Comparison of ENCODE assay signal across 28 cellular contexts in the genomic region with DNA sequence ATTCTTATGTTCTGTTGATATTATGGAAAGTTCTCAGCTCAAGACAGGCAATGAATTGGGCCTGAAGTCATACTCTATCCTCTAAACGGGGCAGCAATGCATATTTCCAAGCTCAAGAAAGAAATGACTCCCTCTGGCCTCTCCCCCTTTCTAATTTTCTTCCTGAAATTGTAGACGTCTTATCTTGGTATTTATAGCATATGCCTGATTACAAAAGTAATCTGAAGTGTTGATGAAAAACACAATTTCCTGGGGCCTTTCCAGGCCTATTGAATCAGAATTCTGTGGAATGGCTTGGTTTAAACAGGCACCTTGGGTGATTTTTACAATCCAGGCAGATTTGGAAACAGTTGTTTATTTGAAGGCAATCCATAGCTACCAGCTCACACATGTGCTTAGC.
"Had no signal": no experiment of that assay in that cellular context is flagged by ENCODE, and none has a peak within 500 bp of the region (broad histone marks: within the 10 kb centered on the region; RNA-seq: fewer than 3 reads in every experiment).

No MANE protein-coding gene starts in this region.

- H3K27ac Mint-ChIP-seq: activated naive CD4-positive, alpha-beta T cell treated with anti-CD3 and anti-CD28 coated beads, Interleukin-2, amount 50 U/mL, for 72 hours; stimulated activated effector memory CD8-positive, alpha-beta T cell treated with anti-CD3 and anti-CD28 coated beads, Interleukin-12 subunit alpha, Interleukin-12 subunit beta, amount 100 ng/mL, for 72 hours had no signal

- H3K27ac ChIP-seq: brain microvascular endothelial cell, prostate gland, upper lobe of right lung, VCaP had no signal

- H3K36me3 Mint-ChIP-seq: stimulated activated effector memory CD8-positive, alpha-beta T cell treated with anti-CD3 and anti-CD28 coated beads, Interleukin-12 subunit alpha, Interleukin-12 subunit beta, amount 100 ng/mL, for 72 hours had no signal

- DNase-seq: activated CD4-positive, alpha-beta T cell treated with anti-CD3 and anti-CD28 coated beads, Interleukin-2, amount 50 U/mL, for 1 hour; activated CD4-positive, CD25-positive, alpha-beta regulatory T cell treated with anti-CD3 and anti-CD28 coated beads, Interleukin-2, amount 50 U/mL, for 72 hours; activated CD8-positive, alpha-beta memory T cell treated with anti-CD3 and anti-CD28 coated beads, Interleukin-2, amount 50 U/mL, for 48 hours; activated gamma-delta T cell treated with Interleukin-2 at 50 U/mL for 16 hours; activated T-cell treated with anti-CD3 and anti-CD28 coated beads, Interleukin-2, amount 50 U/mL, for 48 hours; amniotic stem cell; brain microvascular endothelial cell; cortex of kidney; erythroblast; hypothalamus; islet precursor cell; left colon; mammary epithelial cell; mucosa of descending colon; naive B cell; right lobe of liver; stimulated activated CD4-positive, alpha-beta T cell treated with anti-CD3 and anti-CD28 coated beads, Interleukin-15, amount 100 ng/mL, for 24 hours; stimulated activated CD4-positive, alpha-beta T cell treated with anti-CD3 and anti-CD28 coated beads, Interleukin-4, amount 100 ng/mL, for 1 hour; SW 1271; T-helper 2 cell; upper lobe of right lung had no signal

- ATAC-seq: activated naive CD4-positive, alpha-beta T cell treated with anti-CD3 and anti-CD28 coated beads, Interleukin-2, amount 50 U/mL, for 72 hours; left colon; mucosa of descending colon; right lobe of liver; stimulated activated effector memory CD8-positive, alpha-beta T cell treated with anti-CD3 and anti-CD28 coated beads, Interleukin-12 subunit alpha, Interleukin-12 subunit beta, amount 100 ng/mL, for 72 hours; upper lobe of right lung had no signal

- H3K4me3 Mint-ChIP-seq: central memory CD8-positive, alpha-beta T cell; naive B cell; neural crest cell; stimulated activated effector memory CD8-positive, alpha-beta T cell treated with anti-CD3 and anti-CD28 coated beads, Interleukin-12 subunit alpha, Interleukin-12 subunit beta, amount 100 ng/mL, for 72 hours had no signal

- H3K4me1 ChIP-seq: prostate gland, upper lobe of right lung had no signal

- H3K27me3 ChIP-seq: brain microvascular endothelial cell, right lobe of liver, upper lobe of right lung had no signal

- H3K4me3 ChIP-seq: mucosa of descending colon, prostate gland, right lobe of liver, thoracic aorta, upper lobe of right lung had no signal

- H3K9me3 Mint-ChIP-seq: activated naive CD4-positive, alpha-beta T cell treated with anti-CD3 and anti-CD28 coated beads, Interleukin-2, amount 50 U/mL, for 72 hours; central memory CD8-positive, alpha-beta T cell; naive B cell; neural crest cell; stimulated activated effector memory CD8-positive, alpha-beta T cell treated with anti-CD3 and anti-CD28 coated beads, Interleukin-12 subunit alpha, Interleukin-12 subunit beta, amount 100 ng/mL, for 72 hours had no signal

- H3K4me1 Mint-ChIP-seq: central memory CD8-positive, alpha-beta T cell; naive B cell; stimulated activated effector memory CD8-positive, alpha-beta T cell treated with anti-CD3 and anti-CD28 coated beads, Interleukin-12 subunit alpha, Interleukin-12 subunit beta, amount 100 ng/mL, for 72 hours had no signal

- H3K27me3 Mint-ChIP-seq: central memory CD8-positive, alpha-beta T cell; naive B cell had no signal

- H3K36me3 ChIP-seq: brain microvascular endothelial cell, prostate gland, right lobe of liver, thoracic aorta, upper lobe of right lung had no signal

- H3K9me3 ChIP-seq: mucosa of descending colon, prostate gland, right lobe of liver, thoracic aorta, upper lobe of right lung had no signal
